ENCODE assay signal across 26 cellular contexts in genomic region chr13:112877066-112877465, GRCh38.
"Had no signal": no experiment of that assay in that cellular context is flagged by ENCODE, and none has a peak within 500 bp of the region (broad histone marks: within the 10 kb centered on the region; RNA-seq: fewer than 3 reads in every experiment).

No MANE protein-coding gene starts in this region.

- H3K4me3 Mint-ChIP-seq: activated naive CD8-positive, alpha-beta T cell treated with anti-CD3 and anti-CD28 coated beads, Interleukin-2, amount 10 ng/mL, durations not matched to agents 7 days and 5 days; activated T-cell treated with anti-CD3 and anti-CD28 coated beads, Interleukin-2, amount 50 U/mL, for 24 hours; activated T-helper 17 cell treated with anti-CD3 and anti-CD28 coated beads, Interleukin-2, amount 50 U/mL, for 72 hours; brain; effector memory CD8-positive, alpha-beta T cell; nephron; stimulated activated naive B cell treated with anti-CD40 and anti-IgM and Interleukin-4, amounts not matched to agents 10 μg/mL and 1 μg/mL and 100 μg/mL, for 72 hours had no signal

- DNase-seq: activated CD4-positive, alpha-beta T cell treated with anti-CD3 and anti-CD28 coated beads for 48 hours; activated CD4-positive, alpha-beta T cell treated with anti-CD3 and anti-CD28 coated beads, Interleukin-2, amount 50 U/mL, for 48 hours; activated CD4-positive, CD25-positive, alpha-beta regulatory T cell; activated CD8-positive, alpha-beta memory T cell treated with anti-CD3 and anti-CD28 coated beads, Interleukin-2, amount 50 U/mL, for 4 hours; activated naive CD4-positive, alpha-beta T cell treated with Interleukin-2 at 50 U/mL for 16 hours; activated naive CD8-positive, alpha-beta T cell treated with anti-CD3 and anti-CD28 coated beads, Interleukin-2, amount 10 ng/mL, durations not matched to agents 7 days and 5 days; activated T-cell treated with anti-CD3 and anti-CD28 coated beads, Interleukin-2, amount 50 U/mL, for 24 hours; cortex of kidney; effector memory CD8-positive, alpha-beta T cell; foreskin fibroblast; mesenchymal stem cell; stimulated activated CD4-positive, alpha-beta T cell treated with anti-CD3 and anti-CD28 coated beads, Interleukin-1b, Interleukin-23, amount 100 ng/mL, for 48 hours; stimulated activated naive B cell treated with anti-CD40 and anti-IgM and Interleukin-4, amounts not matched to agents 10 μg/mL and 1 μg/mL and 100 μg/mL, for 72 hours; stomach; tibial artery; upper lobe of right lung had no signal

- H3K4me3 ChIP-seq: ascending aorta, cardiac muscle cell, heart left ventricle, right lobe of liver, skin epidermis, stomach, suprapubic skin, tibial artery, upper lobe of right lung had no signal

- ATAC-seq: activated T-helper 17 cell treated with anti-CD3 and anti-CD28 coated beads, Interleukin-2, amount 50 U/mL, for 72 hours; effector memory CD8-positive, alpha-beta T cell; esophagus mucosa; heart left ventricle; right lobe of liver; stimulated activated naive B cell treated with anti-CD40 and anti-IgM and Interleukin-4, amounts not matched to agents 10 μg/mL and 1 μg/mL and 100 μg/mL, for 72 hours; upper lobe of right lung had no signal

- H3K9me3 Mint-ChIP-seq: activated T-cell treated with anti-CD3 and anti-CD28 coated beads, Interleukin-2, amount 50 U/mL, for 24 hours; activated T-helper 17 cell treated with anti-CD3 and anti-CD28 coated beads, Interleukin-2, amount 50 U/mL, for 72 hours; brain; nephron; stimulated activated naive B cell treated with anti-CD40 and anti-IgM and Interleukin-4, amounts not matched to agents 10 μg/mL and 1 μg/mL and 100 μg/mL, for 72 hours had no signal

- H3K27ac ChIP-seq: ascending aorta, cardiac muscle cell, heart left ventricle, right lobe of liver, skin epidermis, stomach, suprapubic skin, tibial artery, upper lobe of right lung had no signal

- H3K4me1 Mint-ChIP-seq: brain had no signal

- H3K27me3 ChIP-seq: ascending aorta, cardiac muscle cell, heart left ventricle, right lobe of liver, stomach, suprapubic skin, tibial artery, upper lobe of right lung had no signal

- H3K4me1 ChIP-seq: right lobe of liver, suprapubic skin, upper lobe of right lung had no signal

- H3K9me3 ChIP-seq: ascending aorta, heart left ventricle, right lobe of liver, stomach, suprapubic skin, tibial artery, upper lobe of right lung had no signal

- H3K27me3 Mint-ChIP-seq: activated naive CD8-positive, alpha-beta T cell treated with anti-CD3 and anti-CD28 coated beads, Interleukin-2, amount 10 ng/mL, durations not matched to agents 7 days and 5 days; activated T-cell treated with anti-CD3 and anti-CD28 coated beads, Interleukin-2, amount 50 U/mL, for 24 hours; activated T-helper 17 cell treated with anti-CD3 and anti-CD28 coated beads, Interleukin-2, amount 50 U/mL, for 72 hours; effector memory CD8-positive, alpha-beta T cell; stimulated activated naive B cell treated with anti-CD40 and anti-IgM and Interleukin-4, amounts not matched to agents 10 μg/mL and 1 μg/mL and 100 μg/mL, for 72 hours had no signal
